29 cellular contexts compared by ENCODE assay signal in the genomic region with DNA sequence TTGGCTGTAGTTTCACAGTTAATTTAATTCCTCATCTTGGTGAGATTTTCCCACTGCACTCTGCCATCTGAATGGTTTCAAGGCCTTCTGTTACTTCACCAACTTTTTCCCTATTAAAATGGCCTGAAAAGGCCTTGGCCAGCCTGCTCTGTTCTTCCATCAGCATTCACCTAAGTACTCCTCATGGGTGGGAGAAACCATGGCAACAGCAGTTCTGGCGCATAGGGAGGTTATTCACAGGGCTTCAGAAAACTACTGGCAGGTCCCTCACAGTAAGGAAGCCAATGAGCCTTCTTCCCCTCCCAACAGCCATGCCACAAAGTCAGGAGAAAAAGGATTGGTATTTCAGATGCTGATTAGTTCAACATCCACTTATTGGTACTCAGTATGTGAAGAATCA. TPM values are rescaled to one million over a fixed set of nuclear protein-coding genes. Genes with fewer than 3 reads are reported as not detected.
"Had no signal": no experiment of that assay in that cellular context is flagged by ENCODE, and none has a peak within 500 bp of the region (broad histone marks: within the 10 kb centered on the region; RNA-seq: fewer than 3 reads in every experiment).

No MANE protein-coding gene starts in this region.

- H3K36me3 Mint-ChIP-seq: activated CD8-positive, alpha-beta memory T cell treated with anti-CD3 and anti-CD28 coated beads, Interleukin-2, amount 10 ng/mL, durations not matched to agents 7 days and 5 days; stimulated activated memory B cell treated with anti-CD40 and anti-IgM and Interleukin-4, amounts not matched to agents 10 μg/mL and 1 μg/mL and 100 μg/mL, for 72 hours; type B pancreatic cell had no signal

- H3K27me3 ChIP-seq: cardiac muscle cell, right atrium auricular region, uterus had no signal

- H3K4me1 Mint-ChIP-seq: activated CD8-positive, alpha-beta memory T cell treated with anti-CD3 and anti-CD28 coated beads, Interleukin-2, amount 10 ng/mL, durations not matched to agents 7 days and 5 days; stimulated activated memory B cell treated with anti-CD40 and anti-IgM and Interleukin-4, amounts not matched to agents 10 μg/mL and 1 μg/mL and 100 μg/mL, for 72 hours had no signal

- H3K9me3 ChIP-seq: pancreas, right atrium auricular region, uterus had no signal

- H3K4me2 ChIP-seq: smooth muscle cell had no signal

- H3K9me3 Mint-ChIP-seq: activated T-cell treated with anti-CD3 and anti-CD28 coated beads, Interleukin-2, amount 50 U/mL, for 72 hours had no signal

- H3K4me3 Mint-ChIP-seq: activated CD8-positive, alpha-beta memory T cell treated with anti-CD3 and anti-CD28 coated beads, Interleukin-2, amount 10 ng/mL, durations not matched to agents 7 days and 5 days; activated CD8-positive, alpha-beta T cell treated with anti-CD3 and anti-CD28 coated beads for 36 hours; activated naive CD8-positive, alpha-beta T cell; activated T-cell treated with anti-CD3 and anti-CD28 coated beads, Interleukin-2, amount 50 U/mL, for 72 hours; naive thymus-derived CD4-positive, alpha-beta T cell; stimulated activated memory B cell treated with anti-CD40 and anti-IgM and Interleukin-4, amounts not matched to agents 10 μg/mL and 1 μg/mL and 100 μg/mL, for 72 hours; stimulated activated naive CD8-positive, alpha-beta T cell treated with anti-CD3 and anti-CD28 coated beads, Interleukin-15, amount 100 ng/mL, for 72 hours; type B pancreatic cell had no signal

- DNase-seq: activated CD4-positive, alpha-beta T cell treated with anti-CD3 and anti-CD28 coated beads, Interleukin-2, amount 50 U/mL, for 1 hour; activated CD4-positive, CD25-positive, alpha-beta regulatory T cell treated with anti-CD3 and anti-CD28 coated beads, Interleukin-2, amount 50 U/mL, for 72 hours; activated CD8-positive, alpha-beta memory T cell treated with anti-CD3 and anti-CD28 coated beads, Interleukin-2, amount 10 ng/mL, durations not matched to agents 7 days and 5 days; activated CD8-positive, alpha-beta T cell treated with anti-CD3 and anti-CD28 coated beads for 36 hours; activated effector memory CD4-positive, alpha-beta T cell treated with Interleukin-2 at 50 U/mL for 16 hours; activated naive CD4-positive, alpha-beta T cell treated with Interleukin-2 at 50 U/mL for 16 hours; activated T-cell treated with anti-CD3 and anti-CD28 coated beads, Interleukin-2, amount 50 U/mL, for 72 hours; foreskin fibroblast; heart left ventricle; kidney glomerular epithelial cell; left ventricle myocardium inferior; naive thymus-derived CD4-positive, alpha-beta T cell; pancreas; psoas muscle; stimulated activated CD4-positive, alpha-beta T cell treated with anti-CD3 and anti-CD28 coated beads, Interleukin-1b, Interleukin-23, amount 100 ng/mL, for 48 hours; stimulated activated CD4-positive, alpha-beta T cell treated with anti-CD3 and anti-CD28 coated beads, Interleukin-4, amount 100 ng/mL, for 4 hours; stimulated activated CD8-positive, alpha-beta memory T cell treated with anti-CD3 and anti-CD28 coated beads, Interleukin-4, amount 100 ng/mL, for 48 hours; stimulated activated naive CD8-positive, alpha-beta T cell treated with anti-CD3 and anti-CD28 coated beads, Interleukin-15, amount 100 ng/mL, for 72 hours; T-helper 2 cell; uterus had no signal

- H3K4me1 ChIP-seq: heart left ventricle, left ventricle myocardium inferior, pancreas, psoas muscle, right atrium auricular region, uterus had no signal

- H3K4me3 ChIP-seq: cardiac muscle cell, heart left ventricle, left ventricle myocardium inferior, lung, pancreas, psoas muscle, right atrium auricular region, smooth muscle cell, uterus had no signal

- H3K27ac ChIP-seq: cardiac muscle cell, heart left ventricle, left ventricle myocardium inferior, pancreas, psoas muscle, right atrium auricular region, uterus had no signal

- H3K27ac Mint-ChIP-seq: activated CD8-positive, alpha-beta memory T cell treated with anti-CD3 and anti-CD28 coated beads, Interleukin-2, amount 10 ng/mL, durations not matched to agents 7 days and 5 days; activated CD8-positive, alpha-beta T cell treated with anti-CD3 and anti-CD28 coated beads for 36 hours; activated naive CD8-positive, alpha-beta T cell; activated T-cell treated with anti-CD3 and anti-CD28 coated beads, Interleukin-2, amount 50 U/mL, for 72 hours; naive thymus-derived CD4-positive, alpha-beta T cell; stimulated activated memory B cell treated with anti-CD40 and anti-IgM and Interleukin-4, amounts not matched to agents 10 μg/mL and 1 μg/mL and 100 μg/mL, for 72 hours; stimulated activated naive CD8-positive, alpha-beta T cell treated with anti-CD3 and anti-CD28 coated beads, Interleukin-15, amount 100 ng/mL, for 72 hours; type B pancreatic cell had no signal

- H3K36me3 ChIP-seq: cardiac muscle cell, heart left ventricle, left ventricle myocardium inferior, pancreas, right atrium auricular region, uterus had no signal

RNA-seq across cellular contexts. Expression of a gene that starts 17.2 kb away (rescaled TPM):
- total RNA-seq: chondrocyte, endothelial cell of umbilical vein, left ventricle myocardium inferior had no signal

RNA-seq across cellular contexts. Expression of a gene that starts 22.2 kb away (rescaled TPM):
- total RNA-seq: cardiac muscle cell, chondrocyte, endothelial cell of umbilical vein, heart left ventricle, left ventricle myocardium inferior, lung, pancreas, psoas muscle, right atrium auricular region had no signal

RNA-seq across cellular contexts. Expression of a gene that starts 49.1 kb away (rescaled TPM):
- total RNA-seq: endothelial cell of umbilical vein had no signal
